8 cellular contexts compared by ENCODE assay signal in the genomic region with DNA sequence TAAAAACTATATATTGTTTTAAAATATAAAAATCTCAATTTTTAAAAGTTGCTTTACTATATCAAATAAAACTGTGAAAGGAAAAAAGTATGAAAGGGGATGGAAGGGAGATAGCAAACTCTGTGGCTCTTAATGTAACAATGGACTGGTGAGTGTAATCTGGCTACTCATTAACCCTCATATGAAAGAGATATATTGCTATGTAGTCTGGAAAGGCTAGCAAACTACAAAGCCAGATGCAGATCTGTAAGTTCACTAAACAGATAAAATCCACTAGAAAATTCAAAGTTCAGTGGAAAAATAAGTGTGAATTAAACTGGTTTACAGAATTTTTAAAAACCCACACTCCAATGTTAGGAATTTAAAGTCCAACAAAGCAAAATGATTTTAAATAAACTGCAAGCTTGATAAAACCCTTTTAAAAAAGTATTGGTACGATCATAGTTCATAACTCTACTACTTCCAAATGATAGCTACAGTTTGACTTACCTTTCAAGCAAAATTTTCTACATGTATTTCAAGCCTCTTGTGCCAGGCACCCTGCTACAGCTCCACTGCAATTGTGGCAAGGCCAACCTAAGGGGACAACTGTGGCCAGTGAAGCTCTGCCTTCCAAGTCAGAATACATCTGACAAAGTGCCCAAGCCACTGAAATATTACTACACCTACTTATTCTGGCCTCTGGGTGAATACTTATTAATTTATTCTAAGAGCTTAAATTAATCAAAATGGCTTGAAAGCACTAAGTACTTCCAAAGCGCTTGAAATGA. TPM values are rescaled to one million over a fixed set of nuclear protein-coding genes. Genes with fewer than 3 reads are reported as not detected.
DNase-seq lines count a peak whose midpoint lies in the region; ATAC-seq and TF ChIP-seq lines count a peak whose summit lies in the region.

No MANE protein-coding gene starts in this region.

- H3K4me1 ChIP-seq in Loucy (ENCODE audit: insufficient read depth, low read length, poor library complexity, severe bottlenecking) (peaks cover 37% of the 10 kb centered on the region), esophagus (ENCODE audit: control insufficient read depth in 2 of 2, insufficient read depth in 2 of 2, low read length in 1 of 2) (peaks cover 0 to 2% of the 10 kb centered on the region in 2 donors), psoas muscle (peaks cover 33% of the 10 kb centered on the region)

- peaks cover 98% of the 10 kb centered on the region for H3K79me2 ChIP-seq in Loucy (ENCODE audit: insufficient read depth, low read length)

- peak overlapping the region; percentile 93 for H3K9ac ChIP-seq in Loucy (ENCODE audit: low read depth, low read length, poor library complexity, severe bottlenecking)

- no peak for DNase-seq in psoas muscle
- no peak for DNase-seq in HPDE6-E6E7 (ENCODE audit: extremely low spot score)
- DNase-seq in superior temporal gyrus (ENCODE audit: extremely low spot score), result no peak
- no peak for DNase-seq in SKM-1 (lab: John Stamatoyannopoulos, UW; ENCODE audit: unreplicated experiment)

- 52 to 70% methylated on average over 2 of the region's 2 CpGs for WGBS in esophagus, 2 donors
- WGBS in psoas muscle, 3 donors, result 77 to 91% (median 84%) methylated on average over 2 of the region's 2 CpGs

- peaks cover 3% of the 10 kb centered on the region; the same call in 1 of the 2 replicates for H3F3A ChIP-seq in Loucy (ENCODE audit: low read depth)

- H3K9me3 ChIP-seq in Loucy (ENCODE audit: insufficient read depth, low read depth, low read length), result no peaks in the 10 kb centered on the region
- H3K9me3 ChIP-seq in esophagus (ENCODE audit: control insufficient read depth in 2 of 2, insufficient read depth in 1 of 2, low read depth in 1 of 2, low read length in 1 of 2), result no peaks in the 10 kb centered on the region
- H3K9me3 ChIP-seq in psoas muscle, result no peaks in the 10 kb centered on the region

- H3K27ac ChIP-seq in esophagus (ENCODE audit: low read depth in 2 of 2, low read length in 1 of 2), result peak overlapping the region; percentile 78 to 79
- H3K27ac ChIP-seq in psoas muscle, result peak overlapping the region; percentile 5

- H2AFZ ChIP-seq in Loucy (ENCODE audit: low read length), result no peak overlapping the region

- TF ChIP-seq CTCF in Loucy (conservative IDR thresholded peaks at IDR 0.05; ENCODE audit: low read length), result no peak
- TF ChIP-seq CTCF in psoas muscle (IDR thresholded peaks at IDR 0.05), result no peak

- H3K9me2 ChIP-seq in Loucy (replicated peaks; ENCODE audit: low read depth, low read length), result no peaks in the 10 kb centered on the region

- intact Hi-C loops in psoas muscle (cut with DNase I), result loop anchor here in 1 of 2 donors (5.0 kb wide), 1 partner anchor 38 kb away; no protein-coding TSS in a partner anchor

- peak overlapping the region; percentile 75 for H3K4me3 ChIP-seq in Loucy (ENCODE audit: low read length, poor library complexity, severe bottlenecking)
- H3K4me3 ChIP-seq in esophagus (ENCODE audit: low read depth in 1 of 2, low read length in 2 of 2), result peak overlapping the region in 1 of 2 donors; percentile 71
- no peak overlapping the region for H3K4me3 ChIP-seq in psoas muscle

- H4K20me1 ChIP-seq in Loucy (ENCODE audit: insufficient read depth, low read length, poor library complexity, severe bottlenecking), result peaks cover 35% of the 10 kb centered on the region

- peak overlapping the region; percentile 71 for H3K4me2 ChIP-seq in Loucy (ENCODE audit: low read depth, low read length, poor library complexity, severe bottlenecking)

- peak; percentile 38 for ATAC-seq in GM19043 (IDR thresholded peaks at IDR 0.05; ENCODE audit: low read depth, unreplicated experiment)
- peak; percentile 58 to 69 (median 66) for ATAC-seq in psoas muscle
- no peak for ATAC-seq in HG02678 (IDR thresholded peaks at IDR 0.05; ENCODE audit: unreplicated experiment)

- H3K36me3 ChIP-seq in Loucy (ENCODE audit: insufficient read depth, low read length) (peaks cover 6% of the 10 kb centered on the region), esophagus (ENCODE audit: control insufficient read depth in 2 of 2, insufficient read depth in 2 of 2, low read length in 1 of 2) (no peaks in the 10 kb centered on the region), psoas muscle (ENCODE audit: insufficient read depth in 1 of 2, low read depth in 1 of 2) (no peaks in the 10 kb centered on the region)

- H3K27me3 ChIP-seq in Loucy (ENCODE audit: insufficient read depth, low read length, poor library complexity, severe bottlenecking) (no peaks in the 10 kb centered on the region), esophagus (ENCODE audit: control insufficient read depth in 1 of 2, insufficient read depth in 2 of 2, low read length in 2 of 2) (no peaks in the 10 kb centered on the region), psoas muscle (ENCODE audit: insufficient read depth in 3 of 3, low read length in 2 of 3) (no peaks in the 10 kb centered on the region)

RNA-seq across cellular contexts. Expression of a gene that starts 0.6 kb away (rescaled TPM):
- polyA plus RNA-seq in esophagus (10 to 100 TPM; 12.1 to 34.0 TPM), psoas muscle (10 to 100 TPM in 2 of 3 donors, 1 to 10 TPM in 1; 7.3 to 28.6 (median 13.0) TPM)
- 10 to 100 TPM; 20.5 to 25.9 (median 22.6) TPM for total RNA-seq in psoas muscle

RNA-seq across cellular contexts. Expression of a gene that starts 41.5 kb away (rescaled TPM):
- polyA plus RNA-seq in esophagus, result 1 to 10 TPM; 7.8 to 9.5 TPM
- 10 to 100 TPM; 18.8 to 24.9 (median 21.6) TPM for total RNA-seq in psoas muscle
- 10 to 100 TPM; 18.1 to 37.0 (median 22.2) TPM for polyA plus RNA-seq in psoas muscle
